ENCODE assay signal across 14 cellular contexts in genomic region chrX:367349-367748, GRCh38.
"Had no signal": no experiment of that assay in that cellular context is flagged by ENCODE, and none has a peak within 500 bp of the region (broad histone marks: within the 10 kb centered on the region; RNA-seq: fewer than 3 reads in every experiment).

No MANE protein-coding gene starts in this region.

- H3K9me3 ChIP-seq: esophagus muscularis mucosa, stomach, tibial artery had no signal

- DNase-seq: activated CD4-positive, alpha-beta T cell treated with anti-CD3 and anti-CD28 coated beads, Interleukin-2, amount 50 U/mL, for 48 hours; activated CD4-positive, CD25-positive, alpha-beta regulatory T cell treated with anti-CD3 and anti-CD28 coated beads, Interleukin-2, amount 50 U/mL, for 72 hours; activated effector memory CD4-positive, alpha-beta T cell treated with anti-CD3 and anti-CD28 coated beads, Interleukin-2, amount 50 U/mL, for 16 hours; activated T-cell treated with anti-CD3 and anti-CD28 coated beads, Interleukin-2, amount 50 U/mL, for 4 hours; amniotic stem cell; mesenchymal stem cell; nephron progenitor cell; stomach; tibial artery had no signal

- H3K27ac ChIP-seq: esophagus muscularis mucosa, left lung, stomach, tibial artery had no signal

- H3K4me3 ChIP-seq: esophagus muscularis mucosa, left lung, stomach, tibial artery had no signal

- H3K9me3 Mint-ChIP-seq: activated naive CD4-positive, alpha-beta T cell treated with anti-CD3 and anti-CD28 coated beads, Interleukin-2, amount 50 U/mL, for 72 hours had no signal

- H3K36me3 ChIP-seq: left lung, stomach, tibial artery had no signal

- H3K27ac Mint-ChIP-seq: nephron progenitor cell; T-helper 1 cell treated with Interleukin-12 subunit alpha and Interleukin-12 subunit beta and Interleukin-4 antibody, amounts not matched to agents 30 μg/mL and 1 μg/mL, for 36 hours had no signal

- H3K4me3 Mint-ChIP-seq: activated T-cell treated with anti-CD3 and anti-CD28 coated beads, Interleukin-2, amount 50 U/mL, for 4 hours; nephron progenitor cell; T-helper 1 cell treated with Interleukin-12 subunit alpha and Interleukin-12 subunit beta and Interleukin-4 antibody, amounts not matched to agents 30 μg/mL and 1 μg/mL, for 36 hours had no signal

- H3K4me1 ChIP-seq: esophagus muscularis mucosa, left lung had no signal

- ATAC-seq: activated naive CD4-positive, alpha-beta T cell treated with anti-CD3 and anti-CD28 coated beads, Interleukin-2, amount 50 U/mL, for 72 hours; activated T-cell treated with anti-CD3 and anti-CD28 coated beads, Interleukin-2, amount 50 U/mL, for 4 hours; left lung; SK-N-SH treated with all-trans-retinoic acid at 6 μM for 48 hours had no signal
